Comparison of ENCODE assay signal across 8 cellular contexts in the genomic region with DNA sequence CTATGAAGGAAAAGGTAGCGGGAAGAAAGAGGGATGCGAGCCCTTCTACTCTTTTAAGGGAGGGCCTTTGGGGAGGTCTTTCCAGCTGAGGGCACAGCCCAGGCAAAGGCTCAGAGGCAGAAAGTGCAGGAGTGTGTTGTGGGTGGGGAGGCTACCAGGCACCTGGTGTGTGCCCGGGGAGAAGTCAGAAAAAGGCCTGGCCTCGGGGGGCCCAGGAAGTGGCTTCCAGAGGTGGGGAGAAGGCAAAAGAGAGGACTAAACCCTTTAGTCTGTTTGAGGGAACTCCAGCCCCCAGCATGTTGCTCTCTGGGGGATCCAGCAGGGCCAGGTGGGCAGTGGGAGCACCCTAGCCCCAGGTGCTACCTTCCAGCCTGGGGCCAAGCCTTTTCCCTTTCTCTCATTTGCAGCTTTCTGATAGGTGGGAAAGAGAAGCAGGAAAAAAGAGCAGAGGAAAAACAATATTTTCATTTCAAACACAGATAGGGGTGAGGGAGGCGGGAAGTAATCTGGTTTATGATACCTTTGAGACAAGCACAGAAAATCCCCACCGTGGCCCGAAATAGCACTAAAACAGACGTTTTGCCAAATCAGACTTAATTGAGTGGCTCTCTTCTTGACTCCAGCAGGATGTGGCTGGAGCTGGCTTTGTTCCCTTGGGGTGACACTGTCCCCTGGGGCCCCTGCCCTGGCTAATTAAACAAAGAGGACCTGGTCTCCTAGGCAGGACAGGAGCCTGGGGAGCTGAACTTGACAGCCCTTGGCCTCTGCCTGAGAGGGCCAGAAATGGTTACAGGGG. TPM values are rescaled to one million over a fixed set of nuclear protein-coding genes. Genes with fewer than 3 reads are reported as not detected.
DNase-seq lines count a peak whose midpoint lies in the region; ATAC-seq and TF ChIP-seq lines count a peak whose summit lies in the region.

No MANE protein-coding gene starts in this region.

- ATAC-seq in activated CD8-positive, alpha-beta memory T cell treated with anti-CD3 and anti-CD28 coated beads, Interleukin-2, amount 10 ng/mL, durations not matched to agents 7 days and 5 days = no peak
- ATAC-seq in PC-3 (no peak), HG03175 (IDR thresholded peaks at IDR 0.05; ENCODE audit: unreplicated experiment) (no peak)

- H3F3A ChIP-seq in PC-3 (ENCODE audit: low read length, unreplicated experiment) = peaks cover 10% of the 10 kb centered on the region

- no TSS peak for BruUV-seq in PC-3 (replicated peaks; lab: Mats Ljungman, UMichigan)

- peaks cover 88% of the 10 kb centered on the region for H3K79me2 ChIP-seq in PC-3 (ENCODE audit: low read length)

- no peaks in the 10 kb centered on the region for H3K36me3 Mint-ChIP-seq in activated CD8-positive, alpha-beta memory T cell treated with anti-CD3 and anti-CD28 coated beads, Interleukin-2, amount 10 ng/mL, durations not matched to agents 7 days and 5 days

- TF ChIP-seq POLR2A in thyroid gland (IDR thresholded peaks at IDR 0.05) = no peak

- CTCF ChIA-PET in activated CD8-positive, alpha-beta memory T cell treated with anti-CD3 and anti-CD28 coated beads, Interleukin-2, amount 10 ng/mL, durations not matched to agents 7 days and 5 days (lab: Charles Lee) = interaction anchor here (0.8 to 1.8 kb wide), 3 partner anchors 10 to 227 kb away, joined by 3 to 10 read pairs (median 3); no protein-coding TSS in a partner anchor
- CTCF ChIA-PET in PC-3 (lab: Charles Lee) = no interaction called here

- peaks cover 50% of the 10 kb centered on the region for H3K4me1 Mint-ChIP-seq in activated CD8-positive, alpha-beta memory T cell treated with anti-CD3 and anti-CD28 coated beads, Interleukin-2, amount 10 ng/mL, durations not matched to agents 7 days and 5 days

- no peaks in the 10 kb centered on the region for H3K27me3 Mint-ChIP-seq in activated CD8-positive, alpha-beta memory T cell treated with anti-CD3 and anti-CD28 coated beads, Interleukin-2, amount 10 ng/mL, durations not matched to agents 7 days and 5 days

- peak overlapping the region; percentile 93; the same call in 1 of the 2 replicates for H3K9ac ChIP-seq in PC-3 (ENCODE audit: low read length)

- H3K4me1 ChIP-seq in PC-3 (ENCODE audit: insufficient read depth, low read length) = peaks cover 60% of the 10 kb centered on the region
- peaks cover 58 to 67% of the 10 kb centered on the region in 2 donors for H3K4me1 ChIP-seq in thyroid gland

- H3K9me2 ChIP-seq in PC-3 (replicated peaks; ENCODE audit: low read length) = no peaks in the 10 kb centered on the region

- WGBS in thyroid gland, 2 donors = 43 to 46% methylated on average over 8 of the region's 8 CpGs

- no peak for TF ChIP-seq CTCF in PC-3 (conservative IDR thresholded peaks at IDR 0.05; ENCODE audit: low read depth, low read length)
- TF ChIP-seq CTCF in fibroblast of villous mesenchyme (IDR thresholded peaks at IDR 0.05; ENCODE audit: insufficient read depth, low read depth, low read length) = no peak
- no peak for TF ChIP-seq CTCF in thyroid gland (IDR thresholded peaks at IDR 0.05)

- intact Hi-C loops in PC-3 (cut with micrococcal nuclease) (loop anchor here (5.0 kb wide), 1 partner anchor 61 kb away; no protein-coding TSS in a partner anchor), thyroid gland (cut with DNase I) (no loop called here)

- H3K27ac Mint-ChIP-seq in activated CD8-positive, alpha-beta memory T cell treated with anti-CD3 and anti-CD28 coated beads, Interleukin-2, amount 10 ng/mL, durations not matched to agents 7 days and 5 days = peak overlapping the region; percentile 32

- H3K9me3 ChIP-seq in PC-3 (ENCODE audit: low read length) (no peaks in the 10 kb centered on the region), thyroid gland (no peaks in the 10 kb centered on the region)

- no peak overlapping the region for H3K4me3 ChIP-seq in PC-3 (ENCODE audit: low read length)
- no peak overlapping the region for H3K4me3 ChIP-seq in fibroblast of villous mesenchyme (ENCODE audit: low read depth, low read length)
- H3K4me3 ChIP-seq in thyroid gland (replicated peaks in 1 of 3) = no peak overlapping the region

- no peaks in the 10 kb centered on the region for H3K9me3 Mint-ChIP-seq in activated CD8-positive, alpha-beta memory T cell treated with anti-CD3 and anti-CD28 coated beads, Interleukin-2, amount 10 ng/mL, durations not matched to agents 7 days and 5 days (ENCODE audit: low read depth)

- no peak overlapping the region for H2AFZ ChIP-seq in PC-3 (ENCODE audit: low read length)

- H3K27me3 ChIP-seq in PC-3 (ENCODE audit: low read length) (no peaks in the 10 kb centered on the region), thyroid gland (no peaks in the 10 kb centered on the region)

- no peaks in the 10 kb centered on the region for H4K20me1 ChIP-seq in PC-3 (ENCODE audit: low read length)

- POLR2A ChIA-PET in PC-3 (lab: Charles Lee; ENCODE audit: unreplicated experiment) = no interaction called here

- H3K4me2 ChIP-seq in PC-3 (ENCODE audit: low read length) = peak overlapping the region; percentile 71

- DNase-seq in activated CD8-positive, alpha-beta memory T cell treated with anti-CD3 and anti-CD28 coated beads, Interleukin-2, amount 10 ng/mL, durations not matched to agents 7 days and 5 days = no peak
- DNase-seq in activated CD8-positive, alpha-beta memory T cell treated with anti-CD3 and anti-CD28 coated beads for 24 hours = no peak
- DNase-seq in PC-3 (no peak), fibroblast of villous mesenchyme (ENCODE audit: low read depth) (peak; percentile 30), thyroid gland (peak; percentile 49 to 56), AG08395 (ENCODE audit: low spot score) (no peak), T1000 (lab: John Stamatoyannopoulos, UW) (no peak)

- H3K27ac ChIP-seq in PC-3 (ENCODE audit: low read length) = peak overlapping the region; percentile 96
- H3K27ac ChIP-seq in thyroid gland = peak overlapping the region; percentile 28 to 98 (median 94)

- H3K4me3 Mint-ChIP-seq in activated CD8-positive, alpha-beta memory T cell treated with anti-CD3 and anti-CD28 coated beads, Interleukin-2, amount 10 ng/mL, durations not matched to agents 7 days and 5 days = no peak overlapping the region

- H3K36me3 ChIP-seq in PC-3 (ENCODE audit: low read depth, low read length) (no peaks in the 10 kb centered on the region), thyroid gland (no peaks in the 10 kb centered on the region)

RNA-seq across cellular contexts. Expression of gene RAI1, which starts 10.4 kb away (rescaled TPM):
- total RNA-seq in activated CD8-positive, alpha-beta memory T cell treated with anti-CD3 and anti-CD28 coated beads, Interleukin-2, amount 10 ng/mL, durations not matched to agents 7 days and 5 days = 10 to 100 TPM; 17.4 to 24.4 TPM
- total RNA-seq in PC-3 (2014; rRNA removed) (33.0 and 64.2 TPM in 2 replicates), fibroblast of villous mesenchyme (16.0 and 24.2 TPM in 2 replicates), thyroid gland (10 to 100 TPM; 19.1 to 52.3 (median 34.1) TPM)

Comparison
In these comparisons a context has a peak if more than half of its experiments do, and no peak if none do; other contexts are left out.
1. DNase-seq: peak in fibroblast of villous mesenchyme (single experiment) and thyroid gland (2 of 2); none in activated CD8-positive, alpha-beta memory T cell treated with anti-CD3 and anti-CD28 coated beads, Interleukin-2, amount 10 ng/mL, durations not matched to agents 7 days and 5 days (single experiment), activated CD8-positive, alpha-beta memory T cell treated with anti-CD3 and anti-CD28 coated beads for 24 hours (single experiment), PC-3 (single experiment), AG08395 (single experiment) and T1000 (single experiment).